Comparison of ENCODE assay signal across 1 cellular context in the genomic region with DNA sequence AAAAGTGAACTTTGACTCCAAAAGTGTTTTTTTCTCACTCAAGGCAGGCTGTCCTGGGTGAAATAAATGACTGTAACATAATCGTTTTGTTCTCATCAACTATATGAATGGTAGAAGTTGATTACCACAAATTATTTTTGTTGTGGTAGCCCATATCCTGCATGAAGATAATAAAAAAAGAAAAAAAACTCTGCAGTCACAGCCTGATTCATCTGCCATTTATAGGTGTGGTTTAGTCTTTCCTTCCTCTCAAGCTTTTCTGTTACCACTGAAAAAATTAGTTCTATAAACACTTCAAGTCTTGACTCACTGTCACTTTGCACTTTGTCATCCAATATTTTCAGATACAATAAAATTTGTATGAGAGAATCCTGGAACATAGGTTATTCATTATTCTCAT.
TF ChIP-seq lines count a peak whose summit lies in the region.

No MANE protein-coding gene starts in this region.

TF ChIP-seq in endothelial cell of umbilical vein, 7 proteins besides CTCF, POLR2A, EP300 and RAD21:
- TF ChIP-seq FOS (IDR thresholded peaks at IDR 0.05; ENCODE audit: borderline replicate concordance, insufficient read depth, low read length) = peak; percentile 57
- TF ChIP-seq EZH2 (IDR thresholded peaks at IDR 0.05; ENCODE audit: borderline replicate concordance, low read depth, low read length, severe bottlenecking) = no peak
